In the genomic region with DNA sequence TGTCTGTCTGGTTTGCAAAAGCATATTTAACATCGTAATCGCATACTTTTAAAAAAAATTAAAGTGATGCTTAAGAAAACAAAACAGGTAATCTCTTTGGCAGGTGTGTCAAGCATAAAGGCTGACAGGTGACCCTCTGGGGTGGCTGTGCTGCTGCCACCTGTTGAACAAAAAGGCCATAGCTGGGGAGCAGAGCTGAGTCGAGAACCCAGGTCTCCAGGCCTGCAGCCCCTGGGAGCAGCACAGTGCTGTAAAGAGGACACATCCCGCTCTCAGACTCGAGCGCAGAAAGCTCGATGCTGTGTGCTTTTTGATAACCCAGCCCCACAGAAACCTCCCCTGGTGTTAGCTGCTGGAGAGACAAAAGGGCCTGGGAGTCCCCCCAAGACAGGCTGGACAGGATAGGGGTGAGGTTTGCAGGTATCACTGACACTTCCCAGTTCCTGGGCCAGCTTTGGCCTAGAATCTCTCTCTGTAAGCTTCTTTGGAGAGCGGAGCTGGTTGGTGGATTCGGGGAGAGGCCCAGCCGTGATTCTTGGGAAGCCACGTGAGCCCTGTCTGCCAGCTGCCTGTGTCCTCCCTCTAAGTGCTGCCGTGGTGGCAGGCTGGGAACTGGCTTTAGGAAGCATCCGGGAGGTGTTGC, we compare ENCODE assay signal across 1 cellular context.
TF ChIP-seq lines count a peak whose summit lies in the region.

No MANE protein-coding gene starts in this region.

TF ChIP-seq in GM23338, 12 proteins besides CTCF, POLR2A, EP300 and RAD21 (continued from another document):
- TF ChIP-seq ZNF462 (CRISPR knock-in tag; IDR thresholded peaks at IDR 0.05), result no peak
